In the genomic region with DNA sequence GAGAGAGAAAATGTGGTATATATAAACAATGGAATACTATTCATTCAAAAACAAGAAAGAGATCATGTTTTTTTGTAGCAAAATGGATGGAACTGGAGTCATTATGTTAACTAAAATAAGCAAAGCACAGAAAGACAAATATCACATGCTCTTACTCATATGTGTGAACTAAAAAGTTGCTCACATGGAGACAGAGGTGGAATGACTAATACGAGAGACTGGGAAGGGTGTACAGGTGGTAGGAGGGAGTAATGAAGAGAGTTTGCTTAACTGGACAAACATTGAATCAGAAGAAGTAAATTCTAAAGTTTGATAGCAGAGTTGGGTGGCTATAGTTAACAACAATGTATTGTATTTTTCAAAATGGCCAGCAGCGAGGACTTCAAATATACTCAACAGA, we compare ENCODE assay signal across 22 cellular contexts.
DNase-seq lines count a peak whose midpoint lies in the region; ATAC-seq, FAIRE-seq and TF ChIP-seq lines count a peak whose summit lies in the region.
"Had no signal": no experiment of that assay in that cellular context is flagged by ENCODE, and none has a peak within 500 bp of the region (broad histone marks: within the 10 kb centered on the region; RNA-seq: fewer than 3 reads in every experiment).

No MANE protein-coding gene starts in this region.

- TF ChIP-seq CTCF in bronchial epithelial cell (IDR thresholded peaks at IDR 0.05; ENCODE audit: insufficient read depth, low read length, severe bottlenecking), result no peak
- TF ChIP-seq CTCF in kidney epithelial cell (IDR thresholded peaks at IDR 0.05; ENCODE audit: insufficient read depth, low read length, poor library complexity, severe bottlenecking), result no peak

- no peak overlapping the region for H3K27ac Mint-ChIP-seq in stimulated activated naive B cell treated with anti-CD40 and anti-IgM and Interleukin-4, amounts not matched to agents 10 μg/mL and 1 μg/mL and 100 μg/mL, for 72 hours
- H3K27ac Mint-ChIP-seq: B cell; CD4-positive, CD25-positive, alpha-beta regulatory T cell; H9; HFFc6 had no signal

- H3K27me3 ChIP-seq in bronchial epithelial cell (ENCODE audit: control insufficient read depth, insufficient read depth, low read length) (no peaks in the 10 kb centered on the region), kidney epithelial cell (ENCODE audit: control insufficient read depth, insufficient read depth, low read length) (no peaks in the 10 kb centered on the region)

- peaks cover 9 to 15% of the 10 kb centered on the region in 2 donors for H3K9me3 Mint-ChIP-seq in stimulated activated naive B cell treated with anti-CD40 and anti-IgM and Interleukin-4, amounts not matched to agents 10 μg/mL and 1 μg/mL and 100 μg/mL, for 72 hours

- H3K4me1 Mint-ChIP-seq in stimulated activated naive B cell treated with anti-CD40 and anti-IgM and Interleukin-4, amounts not matched to agents 10 μg/mL and 1 μg/mL and 100 μg/mL, for 72 hours, result no peaks in the 10 kb centered on the region
- H3K4me1 Mint-ChIP-seq: B cell; CD4-positive, CD25-positive, alpha-beta regulatory T cell; H9 had no signal

- in situ Hi-C loops in Caki2 (cut with HindIII; ENCODE audit: low pct_unique_long_range_greater_than_20kb, low sequenced_read_pairs), result no loop called here

- no peaks in the 10 kb centered on the region for H3K27me3 Mint-ChIP-seq in stimulated activated naive B cell treated with anti-CD40 and anti-IgM and Interleukin-4, amounts not matched to agents 10 μg/mL and 1 μg/mL and 100 μg/mL, for 72 hours
- H3K27me3 Mint-ChIP-seq: B cell; CD4-positive, CD25-positive, alpha-beta regulatory T cell had no signal

- FAIRE-seq in bronchial epithelial cell (lab: Jason Lieb, UNC), result no peak
- FAIRE-seq: A204.1, GM12878 had no signal

- no peaks in the 10 kb centered on the region for H3K36me3 Mint-ChIP-seq in stimulated activated naive B cell treated with anti-CD40 and anti-IgM and Interleukin-4, amounts not matched to agents 10 μg/mL and 1 μg/mL and 100 μg/mL, for 72 hours
- H3K36me3 Mint-ChIP-seq: CD4-positive, CD25-positive, alpha-beta regulatory T cell had no signal

- H3K36me3 ChIP-seq in bronchial epithelial cell (ENCODE audit: control insufficient read depth, insufficient read depth, low read length) (no peaks in the 10 kb centered on the region), kidney epithelial cell (ENCODE audit: control insufficient read depth, insufficient read depth, low read length) (no peaks in the 10 kb centered on the region)

- no peak for ATAC-seq in stimulated activated naive B cell treated with anti-CD40 and anti-IgM and Interleukin-4, amounts not matched to agents 10 μg/mL and 1 μg/mL and 100 μg/mL, for 72 hours (replicated peaks)
- ATAC-seq: GM12878, SK-N-SH treated with all-trans-retinoic acid at 6 μM for 48 hours had no signal

- no peak overlapping the region for H3K4me3 Mint-ChIP-seq in stimulated activated naive B cell treated with anti-CD40 and anti-IgM and Interleukin-4, amounts not matched to agents 10 μg/mL and 1 μg/mL and 100 μg/mL, for 72 hours
- H3K4me3 Mint-ChIP-seq: B cell; CD4-positive, CD25-positive, alpha-beta regulatory T cell; H9; HFFc6 had no signal

- H3K4me3 ChIP-seq in bronchial epithelial cell (ENCODE audit: low read depth, low read length) (no peak overlapping the region), kidney epithelial cell (ENCODE audit: low read depth, low read length) (no peak overlapping the region)
- H3K4me3 ChIP-seq: GM12878, GM23248 had no signal

- DNase-seq in Caki2 (ENCODE audit: low read depth) (peak; percentile 6), LHCN-M2 (ENCODE audit: low read depth) (peak; percentile 2), bronchial epithelial cell (ENCODE audit: low read depth) (peak; percentile 63), kidney epithelial cell (ENCODE audit: low read depth) (peak; percentile 1), NCI-H2081 treated with DMSO at 0.1 percent for 48 hours (lab: John Stamatoyannopoulos, UW) (no peak), NCI-H2227 (lab: John Stamatoyannopoulos, UW; ENCODE audit: unreplicated experiment) (no peak)
- DNase-seq in stimulated activated naive B cell treated with anti-CD40 and anti-IgM and Interleukin-4, amounts not matched to agents 10 μg/mL and 1 μg/mL and 100 μg/mL, for 72 hours, result no peak
- DNase-seq: CD4-positive, CD25-positive, alpha-beta regulatory T cell; DND-41; GM23248; H9; HFFc6; KG1; MV-4-11; NCI-H1105 treated with DMSO at 0.1 percent for 48 hours; NCI-H2029 treated with DMSO at 0.1 percent for 48 hours; NCI-H2171; NCI-H524 treated with DMSO at 0.1 percent for 48 hours had no signal

Comparison
In these comparisons a context has a peak if more than half of its experiments do, and no peak if none do; other contexts are left out.
1. DNase-seq: peak in Caki2 (single experiment), LHCN-M2 (single experiment), bronchial epithelial cell (single experiment) and kidney epithelial cell (single experiment); none in stimulated activated naive B cell treated with anti-CD40 and anti-IgM and Interleukin-4, amounts not matched to agents 10 μg/mL and 1 μg/mL and 100 μg/mL, for 72 hours (single experiment), NCI-H2081 treated with DMSO at 0.1 percent for 48 hours (single experiment) and NCI-H2227 (single experiment).